ENCODE assay signal across 24 cellular contexts in the genomic region with DNA sequence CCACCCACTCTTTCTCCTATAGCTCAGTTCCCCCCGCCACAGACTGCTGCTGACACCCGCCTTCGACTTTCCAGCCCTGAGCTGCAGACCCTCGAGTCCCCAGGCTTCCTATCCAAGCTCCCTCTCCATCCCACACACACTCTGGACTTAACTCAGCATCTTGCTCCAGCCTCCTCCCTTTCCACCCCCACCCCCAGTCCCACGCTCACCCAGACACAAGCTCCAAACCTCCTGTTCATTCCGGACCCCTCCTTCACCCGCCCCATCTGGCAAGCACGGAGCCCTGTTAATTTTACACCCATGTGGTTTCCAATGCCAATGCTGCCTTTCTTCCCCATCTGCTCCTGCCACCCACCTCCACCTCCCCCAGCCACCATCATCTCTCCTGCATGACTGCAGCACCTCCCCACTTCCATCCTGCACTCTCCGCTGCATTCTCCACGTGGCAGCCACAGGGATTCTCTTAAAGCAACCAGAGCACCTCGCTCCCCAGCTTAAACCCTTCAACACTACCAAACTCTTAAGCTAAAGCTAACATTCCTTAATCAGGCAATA. TPM values are rescaled to one million over a fixed set of nuclear protein-coding genes. Genes with fewer than 3 reads are reported as not detected.
DNase-seq lines count a peak whose midpoint lies in the region; ATAC-seq, FAIRE-seq and TF ChIP-seq lines count a peak whose summit lies in the region.
"Had no signal": no experiment of that assay in that cellular context is flagged by ENCODE, and none has a peak within 500 bp of the region (broad histone marks: within the 10 kb centered on the region; RNA-seq: fewer than 3 reads in every experiment).

No MANE protein-coding gene starts in this region.

- ATAC-seq in effector memory CD8-positive, alpha-beta T cell (replicated peaks), result no peak
- no peak for ATAC-seq in HG03039 (IDR thresholded peaks at IDR 0.05; ENCODE audit: unreplicated experiment)
- ATAC-seq: activated naive CD8-positive, alpha-beta T cell treated with anti-CD3 and anti-CD28 coated beads, Interleukin-2, amount 50 U/mL, for 24 hours had no signal

- no peaks in the 10 kb centered on the region for H3K27me3 ChIP-seq in dorsolateral prefrontal cortex
- H3K27me3 ChIP-seq: brain microvascular endothelial cell had no signal

- H3K9me3 Mint-ChIP-seq in effector memory CD8-positive, alpha-beta T cell, result no peaks in the 10 kb centered on the region
- H3K9me3 Mint-ChIP-seq: activated naive CD8-positive, alpha-beta T cell treated with anti-CD3 and anti-CD28 coated beads, Interleukin-2, amount 50 U/mL, for 24 hours; CD4-positive, alpha-beta T cell had no signal

- no peak overlapping the region for H3K4me3 ChIP-seq in dorsolateral prefrontal cortex
- H3K4me3 ChIP-seq: coronary artery had no signal

- peaks cover 0 to 12% of the 10 kb centered on the region in 2 donors for H3K4me1 Mint-ChIP-seq in effector memory CD8-positive, alpha-beta T cell (ENCODE audit: low read depth in 2 of 2)

- H3K4me3 Mint-ChIP-seq in effector memory CD8-positive, alpha-beta T cell, result no peak overlapping the region
- H3K4me3 Mint-ChIP-seq: activated naive CD8-positive, alpha-beta T cell treated with anti-CD3 and anti-CD28 coated beads, Interleukin-2, amount 50 U/mL, for 24 hours; CD4-positive, alpha-beta T cell had no signal

- no peak for TF ChIP-seq CTCF in dorsolateral prefrontal cortex (IDR thresholded peaks at IDR 0.05 in 54 of 56, conservative IDR thresholded peaks at IDR 0.05 in 2 of 56; ENCODE audit: low read depth in 1 of 56, partially characterized antibody in 56 of 56)

- no peak for TF ChIP-seq POLR2A in H54 (IDR thresholded peaks at IDR 0.05; ENCODE audit: low read depth, low read length)

- DNase-seq in DMS 273 (lab: John Stamatoyannopoulos, UW; ENCODE audit: unreplicated experiment) (peak; percentile 96), NCI-H2171 treated with DMSO at 0.1 percent for 48 hours (lab: John Stamatoyannopoulos, UW) (peak; percentile 99), dorsolateral prefrontal cortex (peak in 9 of 10 donors; percentile 29 to 87 (median 70)), posterior vena cava (ENCODE audit: low spot score) (peak; percentile 32), H54 (ENCODE audit: insufficient read length, low spot score) (no peak)
- no peak for DNase-seq in effector memory CD8-positive, alpha-beta T cell
- DNase-seq in activated CD4-positive, alpha-beta T cell treated with anti-CD3 and anti-CD28 coated beads for 48 hours, result no peak
- DNase-seq: activated CD4-positive, alpha-beta T cell treated with anti-CD3 and anti-CD28 coated beads, Interleukin-2, amount 50 U/mL, for 48 hours; activated CD8-positive, alpha-beta memory T cell treated with anti-CD3 and anti-CD28 coated beads, Interleukin-2, amount 50 U/mL, for 48 hours; activated naive CD8-positive, alpha-beta T cell treated with anti-CD3 and anti-CD28 coated beads, Interleukin-2, amount 50 U/mL, for 24 hours; brain microvascular endothelial cell; CD4-positive, alpha-beta T cell; DMS79 treated with DMSO at 0.1 percent for 48 hours; mammary epithelial cell; NCI-H2107; NCI-H526; SK-N-SH; stimulated activated CD4-positive, alpha-beta T cell treated with anti-CD3 and anti-CD28 coated beads, Interleukin-1b, Interleukin-23, amount 100 ng/mL, for 48 hours; WERI-Rb-1 had no signal

- no peak for FAIRE-seq in H54 (lab: Jason Lieb, UNC)
- FAIRE-seq: endometrium had no signal

- H3K27ac Mint-ChIP-seq in effector memory CD8-positive, alpha-beta T cell, result peak overlapping the region in 1 of 2 donors; percentile 61
- H3K27ac Mint-ChIP-seq: activated naive CD8-positive, alpha-beta T cell treated with anti-CD3 and anti-CD28 coated beads, Interleukin-2, amount 50 U/mL, for 24 hours; CD4-positive, alpha-beta T cell; progenitor cell of endocrine pancreas had no signal

- H3K27me3 Mint-ChIP-seq in effector memory CD8-positive, alpha-beta T cell, result no peaks in the 10 kb centered on the region
- H3K27me3 Mint-ChIP-seq: activated naive CD8-positive, alpha-beta T cell treated with anti-CD3 and anti-CD28 coated beads, Interleukin-2, amount 50 U/mL, for 24 hours; CD4-positive, alpha-beta T cell; progenitor cell of endocrine pancreas had no signal

- H3K36me3 Mint-ChIP-seq in effector memory CD8-positive, alpha-beta T cell (ENCODE audit: insufficient read depth), result peaks cover 9% of the 10 kb centered on the region

- intact Hi-C loops in dorsolateral prefrontal cortex (cut with DNase I), result no loop called here
- intact Hi-C loops in posterior vena cava (cut with DNase I), result loop anchor here in 1 of 2 donors (10.0 kb wide), 1 partner anchor 244 kb away; no protein-coding TSS in a partner anchor

- peak overlapping the region in 32 of 59 donors; percentile 14 to 82 (median 49) for H3K27ac ChIP-seq in dorsolateral prefrontal cortex
- H3K27ac ChIP-seq: brain microvascular endothelial cell, coronary artery, RWPE1, WERI-Rb-1 had no signal

RNA-seq across cellular contexts. Expression of gene CDK5RAP1, which starts 9.9 kb away (rescaled TPM):
- total RNA-seq in dorsolateral prefrontal cortex, result 10 to 100 TPM; 30.0 to 60.3 (median 42.9) TPM
- total RNA-seq in posterior vena cava, result 10 to 100 TPM; 15.9 to 19.8 TPM

RNA-seq across cellular contexts. Expression of gene SNTA1, which starts 32.4 kb away (rescaled TPM):
- total RNA-seq in dorsolateral prefrontal cortex (100 to 1,000 TPM in 12 of 120 experiments, 10 to 100 TPM in 108; 35.4 to 180 (median 77.4) TPM), posterior vena cava (10 to 100 TPM; 40.1 to 44.7 TPM)

Comparison
In these comparisons a context has a peak if more than half of its experiments do, and no peak if none do; other contexts are left out.
1. DNase-seq: peak in DMS 273 (single experiment), NCI-H2171 treated with DMSO at 0.1 percent for 48 hours (single experiment), dorsolateral prefrontal cortex (9 of 10) and posterior vena cava (single experiment); none in effector memory CD8-positive, alpha-beta T cell (0 of 3), H54 (single experiment) and activated CD4-positive, alpha-beta T cell treated with anti-CD3 and anti-CD28 coated beads for 48 hours (single experiment).